Comparison of ENCODE assay signal across 13 cellular contexts in genomic region chr12:47833591-47834012, GRCh38. TPM values are rescaled to one million over a fixed set of nuclear protein-coding genes. Genes with fewer than 3 reads are reported as not detected.
DNase-seq lines count a peak whose midpoint lies in the region; ATAC-seq and TF ChIP-seq lines count a peak whose summit lies in the region.
"Had no signal": no experiment of that assay in that cellular context is flagged by ENCODE, and none has a peak within 500 bp of the region (broad histone marks: within the 10 kb centered on the region; RNA-seq: fewer than 3 reads in every experiment).

No MANE protein-coding gene starts in this region.

- POLR2A ChIA-PET in CD4-positive, alpha-beta T cell (lab: Charles Lee): interaction anchor here (0.6 to 16.4 kb wide), 14 partner anchors 9 to 626 kb away, joined by 3 to 274 read pairs (median 5); partner anchors contain the start of genes HDAC7, RPAP3 and VDR
- POLR2A ChIA-PET in naive thymus-derived CD8-positive, alpha-beta T cell (lab: Charles Lee): interaction anchor here (0.8 to 10.6 kb wide), 11 partner anchors 9 to 1564 kb away, joined by 3 to 514 read pairs (median 6); partner anchors contain the start of genes HDAC7 and RPAP3

- no peaks in the 10 kb centered on the region for H3K27me3 Mint-ChIP-seq in CD4-positive, alpha-beta T cell
- no peaks in the 10 kb centered on the region for H3K27me3 Mint-ChIP-seq in activated T-helper 17 cell treated with anti-CD3 and anti-CD28 coated beads, Interleukin-2, amount 50 U/mL, for 72 hours
- no peaks in the 10 kb centered on the region for H3K27me3 Mint-ChIP-seq in naive thymus-derived CD8-positive, alpha-beta T cell

- peak overlapping the region; percentile 90 for H3K27ac Mint-ChIP-seq in CD4-positive, alpha-beta T cell
- peak overlapping the region; percentile 95 for H3K27ac Mint-ChIP-seq in activated T-helper 17 cell treated with anti-CD3 and anti-CD28 coated beads, Interleukin-2, amount 50 U/mL, for 72 hours
- peak overlapping the region; percentile 86 to 95 (median 93) for H3K27ac Mint-ChIP-seq in naive thymus-derived CD8-positive, alpha-beta T cell

- H3K27me3 ChIP-seq in CD4-positive, alpha-beta T cell (ENCODE audit: control insufficient read depth, insufficient read depth, low read length): no peaks in the 10 kb centered on the region
- H3K27me3 ChIP-seq: brain microvascular endothelial cell, upper lobe of right lung had no signal

- peak overlapping the region; percentile 58 for H3K4me3 ChIP-seq in Jurkat, Clone E6-1 (ENCODE audit: low read length)
- H3K4me3 ChIP-seq in lower leg skin (ENCODE audit: low read depth, poor library complexity, severe bottlenecking): no peak overlapping the region
- H3K4me3 ChIP-seq: upper lobe of right lung had no signal

- no peaks in the 10 kb centered on the region for H3K9me3 Mint-ChIP-seq in CD4-positive, alpha-beta T cell
- H3K9me3 Mint-ChIP-seq in activated T-helper 17 cell treated with anti-CD3 and anti-CD28 coated beads, Interleukin-2, amount 50 U/mL, for 72 hours: no peaks in the 10 kb centered on the region
- no peaks in the 10 kb centered on the region for H3K9me3 Mint-ChIP-seq in naive thymus-derived CD8-positive, alpha-beta T cell
- H3K9me3 Mint-ChIP-seq: activated T-cell treated with anti-CD3 and anti-CD28 coated beads, Interleukin-2, amount 50 U/mL, for 4 hours had no signal

- H3K27ac ChIP-seq in CD4-positive, alpha-beta T cell (ENCODE audit: low read depth, low read length): peak overlapping the region; percentile 65
- H3K27ac ChIP-seq: brain microvascular endothelial cell, upper lobe of right lung had no signal

- no peak for ATAC-seq in CD4-positive, alpha-beta T cell (ENCODE audit: poor library complexity)
- ATAC-seq in activated T-helper 17 cell treated with anti-CD3 and anti-CD28 coated beads, Interleukin-2, amount 50 U/mL, for 72 hours (replicated peaks): no peak
- no peak for ATAC-seq in naive thymus-derived CD8-positive, alpha-beta T cell
- ATAC-seq: upper lobe of right lung had no signal

- H3K36me3 Mint-ChIP-seq in CD4-positive, alpha-beta T cell (ENCODE audit: low read depth): no peaks in the 10 kb centered on the region
- peaks cover 36% of the 10 kb centered on the region for H3K36me3 Mint-ChIP-seq in activated T-helper 17 cell treated with anti-CD3 and anti-CD28 coated beads, Interleukin-2, amount 50 U/mL, for 72 hours (ENCODE audit: low read depth)
- H3K36me3 Mint-ChIP-seq in naive thymus-derived CD8-positive, alpha-beta T cell: no peaks in the 10 kb centered on the region

- TF ChIP-seq POLR2A in lower leg skin (IDR thresholded peaks at IDR 0.05): no peak

- CTCF ChIA-PET in CD4-positive, alpha-beta T cell (lab: Charles Lee): interaction anchor here (0.7 to 13.5 kb wide), 9 partner anchors 9 to 130 kb away, joined by 3 to 164 read pairs (median 5); partner anchors contain the start of genes HDAC7 and TMEM106C

- intact Hi-C loops in CD4-positive, alpha-beta T cell (cut with DNase I, micrococcal nuclease): loop anchor here (2.0 kb wide), 2 partner anchors 13 to 15 kb away; partner anchors contain the start of gene HDAC7 (in 1 of the 2)
- intact Hi-C loops in lower leg skin (cut with DNase I; ENCODE audit: low total_unique reads): no loop called here

- H3K4me3 Mint-ChIP-seq in CD4-positive, alpha-beta T cell: no peak overlapping the region
- peak overlapping the region; percentile 83 for H3K4me3 Mint-ChIP-seq in activated T-helper 17 cell treated with anti-CD3 and anti-CD28 coated beads, Interleukin-2, amount 50 U/mL, for 72 hours
- peak overlapping the region in 7 of 10 donors; percentile 65 to 78 (median 75) for H3K4me3 Mint-ChIP-seq in naive thymus-derived CD8-positive, alpha-beta T cell

- H3K4me1 Mint-ChIP-seq in CD4-positive, alpha-beta T cell (ENCODE audit: low read depth): peaks cover 90% of the 10 kb centered on the region
- peaks cover 64% of the 10 kb centered on the region for H3K4me1 Mint-ChIP-seq in activated T-helper 17 cell treated with anti-CD3 and anti-CD28 coated beads, Interleukin-2, amount 50 U/mL, for 72 hours
- peaks cover 54 to 95% (median 91%) of the 10 kb centered on the region in 4 donors for H3K4me1 Mint-ChIP-seq in naive thymus-derived CD8-positive, alpha-beta T cell

- DNase-seq in CD4-positive, alpha-beta T cell: no peak
- DNase-seq in Jurkat, Clone E6-1 (ENCODE audit: low read depth, low spot score): no peak
- DNase-seq in naive thymus-derived CD8-positive, alpha-beta T cell: no peak
- DNase-seq in lower leg skin (ENCODE audit: low spot score in 2 of 2) (no peak), NCI-H446 (lab: John Stamatoyannopoulos, UW) (no peak), NCI-H2029 treated with DMSO at 0.1 percent for 48 hours (lab: John Stamatoyannopoulos, UW) (no peak)
- DNase-seq: brain microvascular endothelial cell, C1 segment of cervical spinal cord, EL, MV-4-11, upper lobe of right lung had no signal

- no peaks in the 10 kb centered on the region for H3K9me3 ChIP-seq in CD4-positive, alpha-beta T cell (ENCODE audit: control insufficient read depth, low read length)
- H3K9me3 ChIP-seq: upper lobe of right lung had no signal

- 93 to 94% methylated on average over 12 of the region's 12 CpGs for WGBS in lower leg skin, 2 donors

- TF ChIP-seq CTCF in CD4-positive, alpha-beta T cell (IDR thresholded peaks at IDR 0.05): no peak
- TF ChIP-seq CTCF in lower leg skin (IDR thresholded peaks at IDR 0.05): no peak

RNA-seq across cellular contexts. Expression of gene HDAC7, which starts 13.9 kb away (rescaled TPM):
- 100 to 1,000 TPM; 116 to 122 TPM for total RNA-seq in CD4-positive, alpha-beta T cell
- polyA plus RNA-seq in Jurkat, Clone E6-1 (2012; ENCODE audit: insufficient read depth, insufficient read length): 92.5 TPM
- total RNA-seq in activated T-helper 17 cell treated with anti-CD3 and anti-CD28 coated beads, Interleukin-2, amount 50 U/mL, for 72 hours: 100 to 1,000 TPM; 163 to 471 TPM
- 100 to 1,000 TPM; 160 to 165 TPM for total RNA-seq in naive thymus-derived CD8-positive, alpha-beta T cell
- polyA plus RNA-seq in naive thymus-derived CD8-positive, alpha-beta T cell: 10 to 100 TPM; 10.2 to 30.5 (median 14.3) TPM
- 100 to 1,000 TPM in 1 of 4 donors, 10 to 100 TPM in 3; 56.3 to 114 (median 63.5) TPM for total RNA-seq in lower leg skin
